In genomic region chr4:63296773-63297172, GRCh38 we compare ENCODE assay signal across 14 cellular contexts.
DNase-seq lines count a peak whose midpoint lies in the region; ATAC-seq, FAIRE-seq and TF ChIP-seq lines count a peak whose summit lies in the region.
"Had no signal": no experiment of that assay in that cellular context is flagged by ENCODE, and none has a peak within 500 bp of the region (broad histone marks: within the 10 kb centered on the region; RNA-seq: fewer than 3 reads in every experiment).

No MANE protein-coding gene starts in this region.

- H3K27ac ChIP-seq in RWPE2 (ENCODE audit: poor library complexity, severe bottlenecking) (no peak overlapping the region), HepG2 (ENCODE audit: extremely low read length, insufficient read depth, low read length) (no peak overlapping the region), psoas muscle (no peak overlapping the region)
- H3K27ac ChIP-seq: skin epidermis, thyroid gland had no signal

- no peak overlapping the region for H3K4me2 ChIP-seq in HepG2 (ENCODE audit: low read depth, low read length)

- ATAC-seq in RWPE2 (ENCODE audit: low read depth) (no peak), HepG2 (no peak), HG03432 (IDR thresholded peaks at IDR 0.05; ENCODE audit: unreplicated experiment) (no peak), psoas muscle (no peak)
- ATAC-seq: activated CD4-positive, CD25-positive, alpha-beta regulatory T cell treated with anti-CD3 and anti-CD28 coated beads, Interleukin-2, amount 50 U/mL, for 24 hours; left colon; natural killer cell had no signal

- no TSS peak for BruUV-seq in HepG2 (replicated peaks; lab: Mats Ljungman, UMichigan)

- peak; percentile 51 for TF ChIP-seq CTCF in RWPE2 (IDR thresholded peaks at IDR 0.05; ENCODE audit: poor library complexity, severe bottlenecking)
- TF ChIP-seq CTCF in HepG2 (CRISPR knock-in tag; IDR thresholded peaks at IDR 0.05) = no peak
- TF ChIP-seq CTCF in psoas muscle (IDR thresholded peaks at IDR 0.05) = no peak

- H3K9me3 ChIP-seq in RWPE2 (ENCODE audit: severe bottlenecking) (no peaks in the 10 kb centered on the region), HepG2 (ENCODE audit: low read length) (no peaks in the 10 kb centered on the region), psoas muscle (no peaks in the 10 kb centered on the region)
- H3K9me3 ChIP-seq: thyroid gland had no signal

- no peak overlapping the region for H3K9ac ChIP-seq in HepG2 (ENCODE audit: insufficient read depth, low read depth, low read length)

- DNase-seq in DMS114 treated with DMSO at 0.1 percent for 48 hours (lab: John Stamatoyannopoulos, UW; ENCODE audit: unreplicated experiment) = peak; percentile 1
- DNase-seq in HT1080 (ENCODE audit: low read depth) = peak; percentile 4
- DNase-seq in RWPE2 (ENCODE audit: low spot score) = no peak
- peak; percentile 4 for DNase-seq in HepG2 (ENCODE audit: low spot score)
- DNase-seq in SW480 (ENCODE audit: low spot score) = no peak
- no peak for DNase-seq in activated CD4-positive, CD25-positive, alpha-beta regulatory T cell (lab: John Stamatoyannopoulos, UW)
- no peak for DNase-seq in psoas muscle
- DNase-seq: activated T-cell treated with anti-CD3 and anti-CD28 coated beads, Interleukin-2, amount 50 U/mL, for 1 hour; left colon; natural killer cell; thyroid gland had no signal

- in situ Hi-C loops in HepG2 (cut with HindIII; ENCODE audit: extremely low pct_ligation_motif_present, low pct_unique_long_range_greater_than_20kb) = no loop called here

- no peaks in the 10 kb centered on the region for H3K4me1 ChIP-seq in RWPE2 (ENCODE audit: insufficient read depth, poor library complexity, severe bottlenecking)
- H3K4me1 ChIP-seq in HepG2 (ENCODE audit: insufficient read depth, low read length) = no peaks in the 10 kb centered on the region
- no peaks in the 10 kb centered on the region for H3K4me1 ChIP-seq in psoas muscle
- H3K4me1 ChIP-seq: thyroid gland had no signal

- no peak overlapping the region for H2AFZ ChIP-seq in HepG2 (ENCODE audit: low read length)

- TF ChIP-seq POLR2A in HepG2 (IDR thresholded peaks at IDR 0.05; ENCODE audit: insufficient read depth in 1 of 2, low read depth in 2 of 2, low read length in 2 of 2) = no peak

- TF ChIP-seq EP300 in HepG2 (IDR thresholded peaks at IDR 0.05; ENCODE audit: low read depth in 2 of 2, low read length in 2 of 2) (no peak), HepG2 (CRISPR knock-in tag; IDR thresholded peaks at IDR 0.05; ENCODE audit: borderline replicate concordance) (no peak)

- H3K4me3 ChIP-seq in RWPE2 (ENCODE audit: severe bottlenecking) (no peak overlapping the region), HepG2 (replicated peaks in 1 of 3; ENCODE audit: insufficient read depth in 1 of 3, low read depth in 2 of 3, low read length in 3 of 3) (no peak overlapping the region), psoas muscle (no peak overlapping the region)
- H3K4me3 ChIP-seq: skin epidermis, thyroid gland had no signal

- no peak for TF ChIP-seq RAD21 in HepG2 (CRISPR knock-in tag; IDR thresholded peaks at IDR 0.05)

- POLR2A ChIA-PET in HepG2 (lab: Yijun Ruan, JAX) = no interaction called here

- no peak for FAIRE-seq in HepG2 (lab: Jason Lieb, UNC)

- intact Hi-C loops in HepG2 (cut with micrococcal nuclease; ENCODE audit: unreplicated experiment) = loop anchor here (2.0 to 5.0 kb wide), 2 partner anchors 420 to 1241 kb away; no protein-coding TSS in a partner anchor
- intact Hi-C loops in psoas muscle (cut with DNase I) = no loop called here

- H3K27me3 ChIP-seq in RWPE2 (ENCODE audit: insufficient read depth, poor library complexity, severe bottlenecking) = no peaks in the 10 kb centered on the region
- H3K27me3 ChIP-seq in HepG2 (ENCODE audit: control insufficient read depth in 1 of 2, insufficient read depth in 2 of 2, low read length in 2 of 2) = no peaks in the 10 kb centered on the region
- H3K27me3 ChIP-seq in psoas muscle (ENCODE audit: insufficient read depth in 3 of 3, low read length in 2 of 3) = no peaks in the 10 kb centered on the region
- H3K27me3 ChIP-seq: thyroid gland had no signal

- H4K20me1 ChIP-seq in HepG2 (ENCODE audit: insufficient read depth, low read length) = no peaks in the 10 kb centered on the region

- WGBS in HepG2 (ENCODE audit: low lambda C conversion rate) = 0% methylated on average over 1 of the region's 1 CpG
- WGBS in psoas muscle, 3 donors = 52 to 65% (median 60%) methylated on average over 1 of the region's 1 CpG

- CTCF ChIA-PET in HepG2 (lab: Yijun Ruan, JAX; ENCODE audit: low intra/inter-chr PET ratio, low total read pairs) = no interaction called here

- H3K36me3 ChIP-seq in RWPE2 (ENCODE audit: low read depth) = no peaks in the 10 kb centered on the region
- no peaks in the 10 kb centered on the region for H3K36me3 ChIP-seq in HepG2 (replicated peaks in 1 of 2; ENCODE audit: control insufficient read depth in 1 of 2, insufficient read depth in 2 of 2, low read length in 2 of 2)
- no peaks in the 10 kb centered on the region for H3K36me3 ChIP-seq in psoas muscle (ENCODE audit: insufficient read depth in 1 of 2, low read depth in 1 of 2)
- H3K36me3 ChIP-seq: thyroid gland had no signal

- H3K79me2 ChIP-seq in HepG2 (ENCODE audit: insufficient read depth, low read length) = no peaks in the 10 kb centered on the region

TF ChIP-seq in HepG2, 621 proteins besides CTCF, POLR2A, EP300 and RAD21:
- TF ChIP-seq STAG1 (CRISPR knock-in tag; IDR thresholded peaks at IDR 0.05) (peak; percentile 45; the same call in 1 of the 2 replicates), ZBTB44 (CRISPR knock-in tag; IDR thresholded peaks at IDR 0.05) (no peak), MIXL1 (CRISPR knock-in tag; IDR thresholded peaks at IDR 0.05) (no peak)

Comparison
In these comparisons a context has a peak if more than half of its experiments do, and no peak if none do; other contexts are left out.
1. DNase-seq: peak in DMS114 treated with DMSO at 0.1 percent for 48 hours (single experiment), HT1080 (single experiment) and HepG2 (single experiment); none in RWPE2 (single experiment), SW480 (single experiment), activated CD4-positive, CD25-positive, alpha-beta regulatory T cell (0 of 4) and psoas muscle (0 of 2).